Comparison of ENCODE assay signal across 26 cellular contexts in the genomic region with DNA sequence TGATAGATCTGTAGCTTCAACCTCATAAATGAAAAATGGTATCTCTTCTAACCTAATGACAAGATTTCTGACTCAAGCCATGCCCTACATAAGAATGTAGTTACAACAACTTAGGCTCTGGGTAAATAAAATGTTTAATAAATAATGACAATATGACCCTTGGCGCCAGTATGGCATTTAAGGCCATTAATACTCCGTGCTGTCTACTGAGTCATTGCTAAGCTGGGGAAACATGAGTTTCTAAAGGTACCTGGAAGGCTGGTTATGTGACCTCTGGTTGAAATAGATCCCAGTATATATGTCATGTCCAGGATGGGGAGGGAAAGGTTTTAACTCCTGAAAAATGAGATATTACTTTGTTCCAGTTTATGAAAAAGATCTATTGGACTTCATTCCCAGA. TPM values are rescaled to one million over a fixed set of nuclear protein-coding genes. Genes with fewer than 3 reads are reported as not detected.
DNase-seq lines count a peak whose midpoint lies in the region; ATAC-seq, FAIRE-seq and TF ChIP-seq lines count a peak whose summit lies in the region.
"Had no signal": no experiment of that assay in that cellular context is flagged by ENCODE, and none has a peak within 500 bp of the region (broad histone marks: within the 10 kb centered on the region; RNA-seq: fewer than 3 reads in every experiment).

No MANE protein-coding gene starts in this region.

- DNase-seq in A172 (ENCODE audit: low spot score) = peak; percentile 37
- DNase-seq in M059J (ENCODE audit: low read depth) = peak; percentile 51
- peak; percentile 5 for DNase-seq in astrocyte (ENCODE audit: low read depth)
- DNase-seq in renal cortical epithelial cell (ENCODE audit: low read depth) = peak; percentile 46
- DNase-seq in SK-N-SH = no peak
- no peak for DNase-seq in medulla oblongata (ENCODE audit: extremely low spot score)
- DNase-seq: 8988T; ACHN; BE2C; C1 segment of cervical spinal cord; CD4-positive, CD25-positive, alpha-beta regulatory T cell; CD8-positive, alpha-beta memory T cell; COR-L47; DMS153; DMS79; GDM1; HCEC 1CT; IMR-90 had no signal

- H3K9ac ChIP-seq in astrocyte (ENCODE audit: low read length) (no peak overlapping the region), SK-N-SH (no peak overlapping the region)

- H3F3A ChIP-seq in SK-N-SH (replicated peaks; ENCODE audit: insufficient read depth) = no peaks in the 10 kb centered on the region

- no peaks in the 10 kb centered on the region for H3K9me3 Mint-ChIP-seq in astrocyte (ENCODE audit: unreplicated experiment)
- H3K9me3 Mint-ChIP-seq: CD8-positive, alpha-beta memory T cell had no signal

- no peak overlapping the region for H3K4me2 ChIP-seq in astrocyte (ENCODE audit: low read length)
- H3K4me2 ChIP-seq in SK-N-SH = no peak overlapping the region
- H3K4me2 ChIP-seq: GM23338 had no signal

- CTCF ChIA-PET in SK-N-SH (lab: Yijun Ruan, JAX) = interaction anchor here (2.4 kb wide), 1 partner anchor 7 kb away, joined by 9 read pairs; no protein-coding TSS in a partner anchor

- TF ChIP-seq CTCF in astrocyte (IDR thresholded peaks at IDR 0.05; ENCODE audit: insufficient read depth, low read depth, low read length) = no peak
- no peak for TF ChIP-seq CTCF in SK-N-SH (IDR thresholded peaks at IDR 0.05)

- H3K36me3 ChIP-seq in astrocyte (ENCODE audit: insufficient read depth, low read length) = no peaks in the 10 kb centered on the region
- H3K36me3 ChIP-seq in SK-N-SH (replicated peaks in 1 of 2; ENCODE audit: control insufficient read depth in 1 of 2, insufficient read depth in 2 of 2, low read length in 1 of 2) = no peaks in the 10 kb centered on the region
- H3K36me3 ChIP-seq: BE2C had no signal

- H3K27ac ChIP-seq in astrocyte (ENCODE audit: low read depth, low read length) = no peak overlapping the region
- no peak overlapping the region for H3K27ac ChIP-seq in SK-N-SH (ENCODE audit: low read depth in 2 of 2, low read length in 1 of 2)
- H3K27ac ChIP-seq: HL-60 had no signal

- no peak for ATAC-seq in GM18873 (IDR thresholded peaks at IDR 0.05; ENCODE audit: low FRiP score, unreplicated experiment)
- ATAC-seq: GM23338 had no signal

- H3K4me3 Mint-ChIP-seq in astrocyte (ENCODE audit: unreplicated experiment) = no peak overlapping the region
- H3K4me3 Mint-ChIP-seq: CD4-positive, CD25-positive, alpha-beta regulatory T cell; CD8-positive, alpha-beta memory T cell; GM23338 had no signal

- POLR2A ChIA-PET in SK-N-SH (lab: Yijun Ruan, JAX) = no interaction called here

- WGBS in SK-N-SH (ENCODE audit: low lambda C conversion rate) = 23% methylated on average over 2 of the region's 2 CpGs

- peaks cover 17% of the 10 kb centered on the region for H3K4me1 Mint-ChIP-seq in astrocyte (ENCODE audit: low read depth, unreplicated experiment)
- H3K4me1 Mint-ChIP-seq: CD8-positive, alpha-beta memory T cell had no signal

- no peak for TF ChIP-seq EP300 in SK-N-SH (IDR thresholded peaks at IDR 0.05; ENCODE audit: borderline replicate concordance in 1 of 2, low read depth in 1 of 2, low read length in 1 of 2)

- no peak overlapping the region for H3K27ac Mint-ChIP-seq in astrocyte (ENCODE audit: unreplicated experiment)
- H3K27ac Mint-ChIP-seq: CD4-positive, CD25-positive, alpha-beta regulatory T cell; CD8-positive, alpha-beta memory T cell; GM23338 had no signal

- H3K4me1 ChIP-seq in astrocyte (ENCODE audit: insufficient read depth, low read length) = no peaks in the 10 kb centered on the region
- H3K4me1 ChIP-seq in SK-N-SH (ENCODE audit: control insufficient read depth in 1 of 2, insufficient read depth in 2 of 2, low read depth in 1 of 2, low read length in 1 of 2) = no peaks in the 10 kb centered on the region; a peak in 1 of 4 replicates
- H3K4me1 ChIP-seq: BE2C had no signal

- H2AFZ ChIP-seq in astrocyte (ENCODE audit: low read depth, low read length) = no peak overlapping the region
- no peak overlapping the region for H2AFZ ChIP-seq in SK-N-SH (ENCODE audit: low read depth)
- H2AFZ ChIP-seq: GM23338 had no signal

- H3K9me2 ChIP-seq in SK-N-SH = no peaks in the 10 kb centered on the region

- FAIRE-seq in astrocyte (lab: Jason Lieb, UNC) = no peak
- FAIRE-seq: D721Med, GM12892, GM18507, H54, HTR-8/SVneo had no signal

- H3K27me3 Mint-ChIP-seq in astrocyte (ENCODE audit: low read depth, unreplicated experiment) = no peaks in the 10 kb centered on the region

- H3K4me3 ChIP-seq in astrocyte (ENCODE audit: insufficient read depth, low read depth, low read length) (no peak overlapping the region), SK-N-SH (ENCODE audit: low read depth in 2 of 2, low read length in 1 of 2) (no peak overlapping the region)
- H3K4me3 ChIP-seq: GM23338 had no signal

- H3K9me3 ChIP-seq in astrocyte (ENCODE audit: insufficient read depth, low read depth, low read length) (no peaks in the 10 kb centered on the region), SK-N-SH (no peaks in the 10 kb centered on the region)
- H3K9me3 ChIP-seq: BE2C had no signal

- H3K79me2 ChIP-seq in astrocyte (ENCODE audit: insufficient read depth, low read length) (no peaks in the 10 kb centered on the region), SK-N-SH (ENCODE audit: insufficient read depth) (no peaks in the 10 kb centered on the region)

- no peak for TF ChIP-seq RAD21 in SK-N-SH (IDR thresholded peaks at IDR 0.05; ENCODE audit: low read length)

- H4K20me1 ChIP-seq in astrocyte (ENCODE audit: insufficient read depth, low read length) (no peaks in the 10 kb centered on the region), SK-N-SH (ENCODE audit: insufficient read depth) (no peaks in the 10 kb centered on the region)

- H3K36me3 Mint-ChIP-seq in astrocyte (ENCODE audit: low read depth, unreplicated experiment) = no peaks in the 10 kb centered on the region
- H3K36me3 Mint-ChIP-seq: CD4-positive, CD25-positive, alpha-beta regulatory T cell; CD8-positive, alpha-beta memory T cell had no signal

- H3K27me3 ChIP-seq in astrocyte (ENCODE audit: insufficient read depth, low read length) (no peaks in the 10 kb centered on the region), SK-N-SH (ENCODE audit: insufficient read depth) (no peaks in the 10 kb centered on the region; the same call in 1 of the 2 replicates)
- H3K27me3 ChIP-seq: BE2C had no signal

TF ChIP-seq in SK-N-SH, 30 proteins besides CTCF, POLR2A, EP300 and RAD21:
- TF ChIP-seq, protein P1, sequence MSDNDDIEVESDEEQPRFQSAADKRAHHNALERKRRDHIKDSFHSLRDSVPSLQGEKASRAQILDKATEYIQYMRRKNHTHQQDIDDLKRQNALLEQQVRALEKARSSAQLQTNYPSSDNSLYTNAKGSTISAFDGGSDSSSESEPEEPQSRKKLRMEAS (IDR thresholded peaks at IDR 0.05; ENCODE audit: low read depth) = no peak
- TF ChIP-seq FOXJ3 (CRISPR knock-in tag; IDR thresholded peaks at IDR 0.05) (no peak), POLR2AphosphoS5 (IDR thresholded peaks at IDR 0.05; ENCODE audit: low read depth, low read length) (no peak)
- TF ChIP-seq, protein P2, sequence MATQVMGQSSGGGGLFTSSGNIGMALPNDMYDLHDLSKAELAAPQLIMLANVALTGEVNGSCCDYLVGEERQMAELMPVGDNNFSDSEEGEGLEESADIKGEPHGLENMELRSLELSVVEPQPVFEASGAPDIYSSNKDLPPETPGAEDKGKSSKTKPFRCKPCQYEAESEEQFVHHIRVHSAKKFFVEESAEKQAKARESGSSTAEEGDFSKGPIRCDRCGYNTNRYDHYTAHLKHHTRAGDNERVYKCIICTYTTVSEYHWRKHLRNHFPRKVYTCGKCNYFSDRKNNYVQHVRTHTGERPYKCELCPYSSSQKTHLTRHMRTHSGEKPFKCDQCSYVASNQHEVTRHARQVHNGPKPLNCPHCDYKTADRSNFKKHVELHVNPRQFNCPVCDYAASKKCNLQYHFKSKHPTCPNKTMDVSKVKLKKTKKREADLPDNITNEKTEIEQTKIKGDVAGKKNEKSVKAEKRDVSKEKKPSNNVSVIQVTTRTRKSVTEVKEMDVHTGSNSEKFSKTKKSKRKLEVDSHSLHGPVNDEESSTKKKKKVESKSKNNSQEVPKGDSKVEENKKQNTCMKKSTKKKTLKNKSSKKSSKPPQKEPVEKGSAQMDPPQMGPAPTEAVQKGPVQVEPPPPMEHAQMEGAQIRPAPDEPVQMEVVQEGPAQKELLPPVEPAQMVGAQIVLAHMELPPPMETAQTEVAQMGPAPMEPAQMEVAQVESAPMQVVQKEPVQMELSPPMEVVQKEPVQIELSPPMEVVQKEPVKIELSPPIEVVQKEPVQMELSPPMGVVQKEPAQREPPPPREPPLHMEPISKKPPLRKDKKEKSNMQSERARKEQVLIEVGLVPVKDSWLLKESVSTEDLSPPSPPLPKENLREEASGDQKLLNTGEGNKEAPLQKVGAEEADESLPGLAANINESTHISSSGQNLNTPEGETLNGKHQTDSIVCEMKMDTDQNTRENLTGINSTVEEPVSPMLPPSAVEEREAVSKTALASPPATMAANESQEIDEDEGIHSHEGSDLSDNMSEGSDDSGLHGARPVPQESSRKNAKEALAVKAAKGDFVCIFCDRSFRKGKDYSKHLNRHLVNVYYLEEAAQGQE (IDR thresholded peaks at IDR 0.05; ENCODE audit: low read depth, low read length) = no peak

RNA-seq across cellular contexts. Expression of gene CEMIP2, which starts 58.0 kb away (rescaled TPM):
- 11.6 and 12.2 TPM in 2 replicates for total RNA-seq in A172 (2014; rRNA removed; shearing (Covaris generic))
- 42.3 and 47.3 TPM in 2 replicates for total RNA-seq in M059J (2014; rRNA removed; shearing (Covaris generic))
- total RNA-seq in astrocyte (137 and 139 TPM in 2 replicates), renal cortical epithelial cell (134 and 238 TPM in 2 replicates)
- 39.8 and 46.0 TPM in 2 replicates for polyA plus RNA-seq in SK-N-SH (2012; rRNA removed)
- polyA plus RNA-seq in SK-N-SH (2012; cell fraction: cytosol; rRNA removed) = 28.2 and 31.0 TPM in 2 replicates
- 48.4 and 56.5 TPM in 2 replicates for polyA plus RNA-seq in SK-N-SH (2012; cell fraction: nucleus; rRNA removed)

Comparison
In these comparisons a context has a peak if more than half of its experiments do, and no peak if none do; other contexts are left out.
1. DNase-seq: peak in A172 (single experiment), M059J (single experiment), astrocyte (single experiment) and renal cortical epithelial cell (single experiment); none in SK-N-SH (single experiment) and medulla oblongata (single experiment).